ENCODE assay signal across 16 cellular contexts in the genomic region with DNA sequence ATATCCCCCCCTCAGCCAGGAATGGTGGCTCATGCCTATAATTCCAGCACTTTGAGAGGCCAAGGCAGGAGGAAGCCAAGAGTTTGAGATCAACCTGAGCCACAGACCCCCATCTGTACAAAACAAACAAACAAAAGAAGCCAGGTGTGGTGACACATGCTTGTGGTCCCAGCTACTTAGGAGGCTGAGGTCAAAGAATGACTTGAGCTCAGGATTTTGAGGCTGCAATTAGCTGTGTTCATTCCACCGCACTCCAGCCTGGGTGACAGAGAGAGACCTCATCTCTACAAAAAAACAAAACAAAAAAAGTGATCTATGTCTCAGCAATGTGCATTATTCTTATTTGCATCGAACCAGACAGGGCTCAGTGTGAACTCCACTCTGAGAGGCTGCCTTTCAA.
DNase-seq lines count a peak whose midpoint lies in the region; ATAC-seq and TF ChIP-seq lines count a peak whose summit lies in the region.
"Had no signal": no experiment of that assay in that cellular context is flagged by ENCODE, and none has a peak within 500 bp of the region (broad histone marks: within the 10 kb centered on the region; RNA-seq: fewer than 3 reads in every experiment).

No MANE protein-coding gene starts in this region.

- DNase-seq in NCI-H82 (lab: John Stamatoyannopoulos, UW) (peak; percentile 5), NCI-H82 treated with DMSO at 0.1 percent for 48 hours (lab: John Stamatoyannopoulos, UW; ENCODE audit: unreplicated experiment) (no peak), SJCRH30 (peak; percentile 63 to 74), iris pigment epithelial cell (ENCODE audit: low read depth) (peak; percentile 22), aorta (no peak), GM13976 (ENCODE audit: low spot score) (no peak), dorsolateral prefrontal cortex (no peak)
- DNase-seq in stimulated activated CD4-positive, alpha-beta T cell treated with anti-CD3 and anti-CD28 coated beads, Interleukin-12 subunit alpha, Interleukin-12 subunit beta, amount 100 ng/mL, for 4 hours, result no peak
- DNase-seq: MV-4-11, NCI-H1436 treated with DMSO at 0.1 percent for 48 hours, NCI-H2081, NCI-H526, SK-N-SH had no signal

- WGBS in aorta, 2 donors, result 42 to 66% methylated on average over 2 of the region's 2 CpGs

- TF ChIP-seq CTCF in GM13976 (IDR thresholded peaks at IDR 0.05; ENCODE audit: borderline replicate concordance, control extremely low read depth, extremely low read depth, insufficient read depth, missing control alignments) (no peak), dorsolateral prefrontal cortex (IDR thresholded peaks at IDR 0.05 in 54 of 56, conservative IDR thresholded peaks at IDR 0.05 in 2 of 56; ENCODE audit: low read depth in 1 of 56, partially characterized antibody in 56 of 56) (no peak)

- intact Hi-C loops in aorta (cut with DNase I), result no loop called here
- intact Hi-C loops in dorsolateral prefrontal cortex (cut with DNase I), result no loop called here

- H3K4me1 ChIP-seq in SJCRH30, result peaks cover 6% of the 10 kb centered on the region
- H3K4me1 ChIP-seq in aorta (ENCODE audit: control insufficient read depth in 1 of 2, insufficient read depth in 2 of 2, low read length in 2 of 2), result no peaks in the 10 kb centered on the region
- H3K4me1 ChIP-seq: BLaER1 treated with 17β-estradiol and CSF1 and Interleukin-3, amounts not matched to agents 10 nM and 100 nM had no signal

- no peak overlapping the region for H3K4me3 ChIP-seq in SJCRH30
- no peak overlapping the region for H3K4me3 ChIP-seq in aorta (ENCODE audit: low read length in 2 of 2)
- no peak overlapping the region for H3K4me3 ChIP-seq in dorsolateral prefrontal cortex
- H3K4me3 ChIP-seq: BLaER1 treated with 17β-estradiol and CSF1 and Interleukin-3, amounts not matched to agents 10 nM and 100 nM; GM12878 had no signal

- H3K27me3 ChIP-seq in SJCRH30 (no peaks in the 10 kb centered on the region), aorta (ENCODE audit: control insufficient read depth in 1 of 2, insufficient read depth in 2 of 2, low read length in 1 of 2) (no peaks in the 10 kb centered on the region), dorsolateral prefrontal cortex (peaks cover 0 to 13% (median 0%) of the 10 kb centered on the region in 45 donors)
- H3K27me3 ChIP-seq: BLaER1 treated with 17β-estradiol and CSF1 and Interleukin-3, amounts not matched to agents 10 nM and 100 nM had no signal

- H3K27ac ChIP-seq in SJCRH30 (no peak overlapping the region), aorta (ENCODE audit: low read depth in 1 of 2, low read length in 2 of 2) (no peak overlapping the region), dorsolateral prefrontal cortex (no peak overlapping the region)
- H3K27ac ChIP-seq: 22Rv1; BLaER1 treated with 17β-estradiol and CSF1 and Interleukin-3, amounts not matched to agents 10 nM and 100 nM had no signal

- in situ Hi-C loops in GM13976 (cut with MboI; ENCODE audit: low sequenced_read_pairs, unreplicated experiment), result no loop called here

- H3K36me3 ChIP-seq in SJCRH30 (no peaks in the 10 kb centered on the region), aorta (ENCODE audit: control insufficient read depth in 1 of 2, insufficient read depth in 2 of 2, low read length in 1 of 2) (no peaks in the 10 kb centered on the region)
- H3K36me3 ChIP-seq: BLaER1 treated with 17β-estradiol and CSF1 and Interleukin-3, amounts not matched to agents 10 nM and 100 nM had no signal

- ATAC-seq in aorta (ENCODE audit: low FRiP score), result peak; percentile 29
- ATAC-seq: GM12878 had no signal

- H3K9me3 ChIP-seq in SJCRH30 (replicated peaks) (no peaks in the 10 kb centered on the region), aorta (ENCODE audit: control insufficient read depth, low read length) (no peaks in the 10 kb centered on the region)

Comparison
In these comparisons a context has a peak if more than half of its experiments do, and no peak if none do; other contexts are left out.
1. DNase-seq: peak in NCI-H82 (single experiment), SJCRH30 (2 of 2) and iris pigment epithelial cell (single experiment); none in NCI-H82 treated with DMSO at 0.1 percent for 48 hours (single experiment), aorta (0 of 2), GM13976 (single experiment), dorsolateral prefrontal cortex (0 of 10) and stimulated activated CD4-positive, alpha-beta T cell treated with anti-CD3 and anti-CD28 coated beads, Interleukin-12 subunit alpha, Interleukin-12 subunit beta, amount 100 ng/mL, for 4 hours (single experiment).